ENCODE assay signal across 1 cellular context in genomic region chr1:204126941-204127340, GRCh38.
TF ChIP-seq lines count a peak whose summit lies in the region.

No MANE protein-coding gene starts in this region.

TF ChIP-seq in H1, 55 proteins besides CTCF, POLR2A, EP300 and RAD21:
- TF ChIP-seq RXRA (IDR thresholded peaks at IDR 0.05; ENCODE audit: insufficient read depth, low read depth, low read length) (no peak), CREB1 (IDR thresholded peaks at IDR 0.05) (no peak), ASH2L (IDR thresholded peaks at IDR 0.05; ENCODE audit: low read length) (no peak), PHF8 (conservative IDR thresholded peaks at IDR 0.05; ENCODE audit: low read depth, low read length) (no peak), ZNF274 (IDR thresholded peaks at IDR 0.05; ENCODE audit: borderline replicate concordance, extremely low read depth, low read length) (no peak), TAF7 (optimal IDR thresholded peaks at IDR 0.05; ENCODE audit: borderline replicate concordance, low read depth, low read length) (no peak), MAFK (IDR thresholded peaks at IDR 0.05; ENCODE audit: low read depth, low read length) (no peak), HDAC6 (IDR thresholded peaks at IDR 0.05; ENCODE audit: low read depth, low read length) (no peak), SP2 (IDR thresholded peaks at IDR 0.05; ENCODE audit: low read length) (no peak), BRCA1 (IDR thresholded peaks at IDR 0.05; ENCODE audit: low read depth, low read length) (no peak)
